In the genomic region with DNA sequence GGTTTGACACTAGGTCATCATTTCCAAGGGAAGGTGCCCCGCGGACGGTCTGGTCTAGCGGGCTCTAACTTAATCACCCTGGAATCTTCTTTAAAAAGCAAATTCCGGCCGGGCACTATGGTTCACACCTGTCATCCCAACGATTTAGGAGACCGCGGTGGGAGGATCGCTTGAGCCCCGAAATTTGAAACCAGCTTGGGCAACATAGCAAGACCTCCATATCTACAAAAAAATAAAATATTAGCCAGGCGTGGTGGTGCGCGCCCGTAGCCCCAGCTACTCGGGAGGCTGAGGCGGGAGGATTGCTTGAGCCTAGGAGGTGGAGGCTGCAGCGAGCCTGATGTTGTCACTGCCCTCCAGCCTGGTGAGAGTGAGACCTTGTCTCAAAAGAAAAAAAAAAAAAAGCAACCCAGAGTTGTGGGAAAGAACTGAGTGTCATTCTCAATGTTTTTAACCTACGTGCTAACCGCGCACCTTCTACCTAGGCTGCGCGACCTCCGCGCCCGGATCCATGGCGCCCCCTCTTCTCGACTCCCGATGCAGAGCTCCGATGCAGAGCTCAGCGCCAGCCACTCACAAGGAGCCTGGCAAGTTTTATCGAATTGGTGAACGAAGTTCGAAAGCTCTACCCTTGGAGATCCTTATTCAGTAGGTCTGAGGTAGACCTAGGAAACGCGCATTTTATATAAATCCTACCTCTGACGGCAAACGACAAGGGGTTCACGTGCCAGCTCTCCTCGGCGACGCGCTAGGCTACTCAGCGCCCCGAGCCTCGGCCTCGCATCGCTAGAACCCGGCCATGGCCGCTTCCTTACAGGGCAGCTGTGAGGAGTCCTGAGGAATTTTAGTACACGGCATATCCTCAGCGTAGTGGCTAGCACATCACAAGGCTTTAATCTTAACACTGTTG, we compare ENCODE assay signal across 2 cellular contexts.
A peak's percentile ranks its signal among the peaks of the same experiment; 100 is the strongest.
TF ChIP-seq lines count a peak whose summit lies in the region.

No MANE protein-coding gene starts in this region.

TF ChIP-seq in SK-N-SH treated with all-trans-retinoic acid at 6 μM for 48 hours, 23 proteins besides CTCF, POLR2A, EP300 and RAD21:
- TF ChIP-seq, protein P1, sequence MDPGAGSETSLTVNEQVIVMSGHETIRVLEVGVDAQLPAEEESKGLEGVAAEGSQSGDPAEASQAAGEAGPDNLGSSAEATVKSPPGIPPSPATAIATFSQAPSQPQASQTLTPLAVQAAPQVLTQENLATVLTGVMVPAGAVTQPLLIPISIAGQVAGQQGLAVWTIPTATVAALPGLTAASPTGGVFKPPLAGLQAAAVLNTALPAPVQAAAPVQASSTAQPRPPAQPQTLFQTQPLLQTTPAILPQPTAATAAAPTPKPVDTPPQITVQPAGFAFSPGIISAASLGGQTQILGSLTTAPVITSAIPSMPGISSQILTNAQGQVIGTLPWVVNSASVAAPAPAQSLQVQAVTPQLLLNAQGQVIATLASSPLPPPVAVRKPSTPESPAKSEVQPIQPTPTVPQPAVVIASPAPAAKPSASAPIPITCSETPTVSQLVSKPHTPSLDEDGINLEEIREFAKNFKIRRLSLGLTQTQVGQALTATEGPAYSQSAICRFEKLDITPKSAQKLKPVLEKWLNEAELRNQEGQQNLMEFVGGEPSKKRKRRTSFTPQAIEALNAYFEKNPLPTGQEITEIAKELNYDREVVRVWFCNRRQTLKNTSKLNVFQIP (CRISPR knock-in tag; IDR thresholded peaks at IDR 0.05; ENCODE audit: borderline replicate concordance, low read depth) = no peak
- no peak for TF ChIP-seq CSDC2 (CRISPR knock-in tag; IDR thresholded peaks at IDR 0.05)
- TF ChIP-seq BACH2 (CRISPR knock-in tag; IDR thresholded peaks at IDR 0.05; ENCODE audit: borderline replicate concordance) = no peak
- TF ChIP-seq SNAI2 (CRISPR knock-in tag; IDR thresholded peaks at IDR 0.05) = no peak
- no peak for TF ChIP-seq ZC3H10 (CRISPR knock-in tag; IDR thresholded peaks at IDR 0.05)
- TF ChIP-seq ESRRG (CRISPR knock-in tag; IDR thresholded peaks at IDR 0.05) = no peak
- no peak for TF ChIP-seq TSHZ2 (CRISPR knock-in tag; IDR thresholded peaks at IDR 0.05)
- TF ChIP-seq TOX (CRISPR knock-in tag; IDR thresholded peaks at IDR 0.05; ENCODE audit: borderline replicate concordance) = no peak
- no peak for TF ChIP-seq GLIS3 (CRISPR knock-in tag; IDR thresholded peaks at IDR 0.05)
- TF ChIP-seq PATZ1 (CRISPR knock-in tag; IDR thresholded peaks at IDR 0.05; ENCODE audit: borderline replicate concordance) = no peak
- no peak for TF ChIP-seq RARB (CRISPR knock-in tag; IDR thresholded peaks at IDR 0.05)
- TF ChIP-seq ZFP3 (CRISPR knock-in tag; IDR thresholded peaks at IDR 0.05) = no peak
- no peak for TF ChIP-seq ARNTL (CRISPR knock-in tag; IDR thresholded peaks at IDR 0.05; ENCODE audit: borderline replicate concordance, low read depth)

TF ChIP-seq in H1, 55 proteins besides CTCF, POLR2A, EP300 and RAD21 (continued from another document):
- TF ChIP-seq, protein P2, sequence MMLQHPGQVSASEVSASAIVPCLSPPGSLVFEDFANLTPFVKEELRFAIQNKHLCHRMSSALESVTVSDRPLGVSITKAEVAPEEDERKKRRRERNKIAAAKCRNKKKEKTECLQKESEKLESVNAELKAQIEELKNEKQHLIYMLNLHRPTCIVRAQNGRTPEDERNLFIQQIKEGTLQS (IDR thresholded peaks at IDR 0.05; ENCODE audit: insufficient read depth, low read depth, low read length) = no peak
- peak; percentile 10; the same call in 1 of the 2 replicates for TF ChIP-seq CREB1 (IDR thresholded peaks at IDR 0.05)
- TF ChIP-seq, protein P3, sequence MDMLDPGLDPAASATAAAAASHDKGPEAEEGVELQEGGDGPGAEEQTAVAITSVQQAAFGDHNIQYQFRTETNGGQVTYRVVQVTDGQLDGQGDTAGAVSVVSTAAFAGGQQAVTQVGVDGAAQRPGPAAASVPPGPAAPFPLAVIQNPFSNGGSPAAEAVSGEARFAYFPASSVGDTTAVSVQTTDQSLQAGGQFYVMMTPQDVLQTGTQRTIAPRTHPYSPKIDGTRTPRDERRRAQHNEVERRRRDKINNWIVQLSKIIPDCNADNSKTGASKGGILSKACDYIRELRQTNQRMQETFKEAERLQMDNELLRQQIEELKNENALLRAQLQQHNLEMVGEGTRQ (IDR thresholded peaks at IDR 0.05; ENCODE audit: low read length) = no peak
- TF ChIP-seq TEAD4 (IDR thresholded peaks at IDR 0.05; ENCODE audit: low read depth, low read length) = no peak
- no peak for TF ChIP-seq CHD2 (IDR thresholded peaks at IDR 0.05; ENCODE audit: low read length)
- TF ChIP-seq, protein P4, sequence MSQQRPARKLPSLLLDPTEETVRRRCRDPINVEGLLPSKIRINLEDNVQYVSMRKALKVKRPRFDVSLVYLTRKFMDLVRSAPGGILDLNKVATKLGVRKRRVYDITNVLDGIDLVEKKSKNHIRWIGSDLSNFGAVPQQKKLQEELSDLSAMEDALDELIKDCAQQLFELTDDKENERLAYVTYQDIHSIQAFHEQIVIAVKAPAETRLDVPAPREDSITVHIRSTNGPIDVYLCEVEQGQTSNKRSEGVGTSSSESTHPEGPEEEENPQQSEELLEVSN (IDR thresholded peaks at IDR 0.05) = peak; percentile 95
- no peak for TF ChIP-seq BCL11A (IDR thresholded peaks at IDR 0.05; ENCODE audit: low read depth in 2 of 2, low read length in 2 of 2)
- TF ChIP-seq JUND (IDR thresholded peaks at IDR 0.05; ENCODE audit: low read length) = no peak
- peak; percentile 83 for TF ChIP-seq KDM4A (IDR thresholded peaks at IDR 0.05; ENCODE audit: low read depth, low read length, severe bottlenecking)
- TF ChIP-seq YY1 (IDR thresholded peaks at IDR 0.05; ENCODE audit: low read depth, low read length) = peak; percentile 72; the same call in 1 of the 2 replicates
- no peak for TF ChIP-seq FOSL1 (IDR thresholded peaks at IDR 0.05; ENCODE audit: insufficient read depth, low read depth, low read length)
- TF ChIP-seq, protein P5, sequence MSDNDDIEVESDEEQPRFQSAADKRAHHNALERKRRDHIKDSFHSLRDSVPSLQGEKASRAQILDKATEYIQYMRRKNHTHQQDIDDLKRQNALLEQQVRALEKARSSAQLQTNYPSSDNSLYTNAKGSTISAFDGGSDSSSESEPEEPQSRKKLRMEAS (IDR thresholded peaks at IDR 0.05) = peak; percentile 92
- TF ChIP-seq RBBP5 (IDR thresholded peaks at IDR 0.05; ENCODE audit: borderline replicate concordance, low read depth, low read length) = no peak; the same call in 1 of the 2 replicates
- no peak for TF ChIP-seq RXRA (IDR thresholded peaks at IDR 0.05; ENCODE audit: insufficient read depth, low read depth, low read length)
- TF ChIP-seq TAF1 (IDR thresholded peaks at IDR 0.05; ENCODE audit: low read depth, low read length) = peak; percentile 51; the same call in 1 of the 2 replicates
